Comparison of ENCODE assay signal across 12 cellular contexts in the genomic region with DNA sequence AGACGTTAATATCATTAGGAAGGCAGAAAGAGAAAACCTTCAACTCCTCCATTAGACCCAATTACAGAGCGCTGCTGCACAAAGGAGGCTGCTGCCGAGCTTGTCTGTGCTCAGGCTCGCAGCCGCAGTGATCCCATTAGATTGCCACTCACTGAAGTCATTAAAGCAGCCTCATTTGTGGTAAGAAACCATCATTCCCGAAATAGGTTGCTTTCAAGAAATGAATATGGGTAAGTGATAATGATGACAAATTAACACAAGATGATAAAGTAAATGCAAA.
A peak's percentile ranks its signal among the peaks of the same experiment; 100 is the strongest.
DNase-seq lines count a peak whose midpoint lies in the region; ATAC-seq and TF ChIP-seq lines count a peak whose summit lies in the region.
"Had no signal": no experiment of that assay in that cellular context is flagged by ENCODE, and none has a peak within 500 bp of the region (broad histone marks: within the 10 kb centered on the region; RNA-seq: fewer than 3 reads in every experiment).

No MANE protein-coding gene starts in this region.

- H3K4me1 ChIP-seq in A673 (ENCODE audit: insufficient read depth, low read length, poor library complexity, severe bottlenecking): no peaks in the 10 kb centered on the region
- no peaks in the 10 kb centered on the region for H3K4me1 ChIP-seq in body of pancreas
- H3K4me1 ChIP-seq: BLaER1 had no signal

- 64 to 66% methylated on average over 6 of the region's 6 CpGs for WGBS in body of pancreas, 2 donors

- DNase-seq in A673 (ENCODE audit: low spot score) (no peak), NCI-H1105 (lab: John Stamatoyannopoulos, UW) (peak; percentile 14), dorsolateral prefrontal cortex (no peak), body of pancreas (no peak), left lobe of liver (ENCODE audit: low spot score) (no peak)
- DNase-seq: DMS153, GDM1 had no signal

- H3K36me3 ChIP-seq in A673 (ENCODE audit: insufficient read depth, low read length, poor library complexity, severe bottlenecking) (no peaks in the 10 kb centered on the region), body of pancreas (replicated peaks in 1 of 2; ENCODE audit: insufficient read depth in 1 of 2, low read depth in 2 of 2) (no peaks in the 10 kb centered on the region)
- H3K36me3 ChIP-seq: BLaER1, MG63 had no signal

- H3K4me3 ChIP-seq in A673 (ENCODE audit: low read depth, low read length, poor library complexity, severe bottlenecking) (peak overlapping the region; percentile 24), dorsolateral prefrontal cortex (peak overlapping the region; percentile 13 to 76 (median 53)), body of pancreas (no peak overlapping the region)
- H3K4me3 ChIP-seq: BLaER1, MG63 had no signal

- intact Hi-C loops in A673 (cut with micrococcal nuclease; ENCODE audit: unreplicated experiment): loop anchor here (10.0 kb wide), 3 partner anchors 400 to 820 kb away; a partner anchor contains a TSS
- intact Hi-C loops in dorsolateral prefrontal cortex (cut with DNase I): loop anchor here (2.0 to 10.0 kb wide), 5 partner anchors 310 to 680 kb away; a partner anchor contains a TSS
- intact Hi-C loops in body of pancreas (cut with DNase I): no loop called here

- CTCF ChIA-PET in A673 (lab: Charles Lee): interaction anchor here (1.0 to 1.6 kb wide), 2 partner anchors 13 to 597 kb away, joined by 3 read pairs; no protein-coding TSS in a partner anchor

- H3K27me3 ChIP-seq in A673 (replicated peaks; ENCODE audit: insufficient read depth, low read depth, low read length, poor library complexity) (no peaks in the 10 kb centered on the region), dorsolateral prefrontal cortex (peaks cover 0 to 4% (median 0%) of the 10 kb centered on the region in 45 donors), body of pancreas (no peaks in the 10 kb centered on the region)
- H3K27me3 ChIP-seq: BLaER1, MG63 had no signal

- POLR2A ChIA-PET in A673 (lab: Charles Lee; ENCODE audit: low non-redundant PET): no interaction called here

- H3K9me3 ChIP-seq in A673 (ENCODE audit: low read depth, low read length, poor library complexity, severe bottlenecking): no peaks in the 10 kb centered on the region
- no peaks in the 10 kb centered on the region for H3K9me3 ChIP-seq in body of pancreas
- H3K9me3 ChIP-seq: MG63 had no signal

- H3K27ac ChIP-seq in A673 (ENCODE audit: low read depth, low read length, poor library complexity, severe bottlenecking) (no peak overlapping the region), C4-2B (no peak overlapping the region), dorsolateral prefrontal cortex (peak overlapping the region in 14 of 59 donors; percentile 1 to 63 (median 27)), body of pancreas (no peak overlapping the region)
- H3K27ac ChIP-seq: BLaER1 had no signal

- no peak for ATAC-seq in body of pancreas
- no peak for ATAC-seq in HG03175 (IDR thresholded peaks at IDR 0.05; ENCODE audit: unreplicated experiment)
- ATAC-seq in left lobe of liver: no peak
- ATAC-seq in activated CD4-positive, CD25-positive, alpha-beta regulatory T cell treated with anti-CD3 and anti-CD28 coated beads, Interleukin-2, amount 50 U/mL, for 24 hours: no peak

- TF ChIP-seq POLR2A in body of pancreas (IDR thresholded peaks at IDR 0.05): no peak

- no peak for TF ChIP-seq CTCF in A673 (conservative IDR thresholded peaks at IDR 0.05; ENCODE audit: low read depth, low read length)
- TF ChIP-seq CTCF in C4-2B (conservative IDR thresholded peaks at IDR 0.05): 0 out of 2 replicates have a peak, but pooled peaks have one; percentile 26
- no peak for TF ChIP-seq CTCF in dorsolateral prefrontal cortex (IDR thresholded peaks at IDR 0.05 in 54 of 56, conservative IDR thresholded peaks at IDR 0.05 in 2 of 56; ENCODE audit: low read depth in 1 of 56, partially characterized antibody in 56 of 56)
- no peak for TF ChIP-seq CTCF in body of pancreas (IDR thresholded peaks at IDR 0.05)

- no TSS peak for BruUV-seq in A673 (replicated peaks; lab: Mats Ljungman, UMichigan)

Comparison
In these comparisons a context has a peak if more than half of its experiments do, and no peak if none do; other contexts are left out.
1. H3K4me3 ChIP-seq: peak in A673 (single experiment) and dorsolateral prefrontal cortex (59 of 59); none in body of pancreas (0 of 2).